In genomic region chr20:13221673-13222318, GRCh38 we compare ENCODE assay signal across 8 cellular contexts. TPM values are rescaled to one million over a fixed set of nuclear protein-coding genes. Genes with fewer than 3 reads are reported as not detected.
DNase-seq lines count a peak whose midpoint lies in the region; ATAC-seq and TF ChIP-seq lines count a peak whose summit lies in the region.

No MANE protein-coding gene starts in this region.

- H3K4me3 Mint-ChIP-seq in activated naive CD8-positive, alpha-beta T cell treated with anti-CD3 and anti-CD28 coated beads, Interleukin-2, amount 50 U/mL, for 24 hours, result peak overlapping the region; percentile 84

- H3K9me3 Mint-ChIP-seq in activated naive CD8-positive, alpha-beta T cell treated with anti-CD3 and anti-CD28 coated beads, Interleukin-2, amount 50 U/mL, for 24 hours, result peaks cover 8% of the 10 kb centered on the region

- DNase-seq in Caki2 (ENCODE audit: low read depth) (peak; percentile 81), GM20000 (ENCODE audit: low spot score) (peak; percentile 87), HPDE6-E6E7 (ENCODE audit: extremely low spot score) (peak; percentile 60), SK-N-MC (ENCODE audit: low read depth, low spot score) (no peak), right atrium auricular region (ENCODE audit: low spot score) (no peak), renal cortical epithelial cell (ENCODE audit: low read depth) (peak; percentile 19), NCI-H2107 (lab: John Stamatoyannopoulos, UW) (no peak)
- DNase-seq in activated naive CD8-positive, alpha-beta T cell treated with anti-CD3 and anti-CD28 coated beads, Interleukin-2, amount 50 U/mL, for 24 hours, result peak; percentile 60

- no peaks in the 10 kb centered on the region for H3K9me3 ChIP-seq in SK-N-MC (ENCODE audit: low read depth, low read length)
- H3K9me3 ChIP-seq in right atrium auricular region, result peaks cover 0 to 7% of the 10 kb centered on the region in 2 donors

- TF ChIP-seq CTCF in GM20000 (IDR thresholded peaks at IDR 0.05; ENCODE audit: extremely low read depth, missing control alignments) (no peak), right atrium auricular region (IDR thresholded peaks at IDR 0.05) (no peak)

- H3K4me1 Mint-ChIP-seq in activated naive CD8-positive, alpha-beta T cell treated with anti-CD3 and anti-CD28 coated beads, Interleukin-2, amount 50 U/mL, for 24 hours, result peaks cover 21% of the 10 kb centered on the region

- no peak overlapping the region for H3K9ac ChIP-seq in SK-N-MC (ENCODE audit: insufficient read length)

- peaks cover 42% of the 10 kb centered on the region for H3K27me3 Mint-ChIP-seq in activated naive CD8-positive, alpha-beta T cell treated with anti-CD3 and anti-CD28 coated beads, Interleukin-2, amount 50 U/mL, for 24 hours

- peak overlapping the region; percentile 79 for H3K27ac Mint-ChIP-seq in activated naive CD8-positive, alpha-beta T cell treated with anti-CD3 and anti-CD28 coated beads, Interleukin-2, amount 50 U/mL, for 24 hours

- peak; percentile 85 for ATAC-seq in activated naive CD8-positive, alpha-beta T cell treated with anti-CD3 and anti-CD28 coated beads, Interleukin-2, amount 50 U/mL, for 24 hours

- H3K36me3 ChIP-seq in SK-N-MC (ENCODE audit: insufficient read depth, low read length) (no peaks in the 10 kb centered on the region), right atrium auricular region (no peaks in the 10 kb centered on the region)

- no peak overlapping the region for H3K27ac ChIP-seq in SK-N-MC
- no peak overlapping the region for H3K27ac ChIP-seq in right atrium auricular region

- H3K4me1 ChIP-seq in right atrium auricular region, result peaks cover 0 to 23% of the 10 kb centered on the region in 2 donors

- H3K36me3 Mint-ChIP-seq in activated naive CD8-positive, alpha-beta T cell treated with anti-CD3 and anti-CD28 coated beads, Interleukin-2, amount 50 U/mL, for 24 hours (ENCODE audit: low read depth), result peaks cover 7% of the 10 kb centered on the region

- in situ Hi-C loops in Caki2 (cut with HindIII; ENCODE audit: low pct_unique_long_range_greater_than_20kb, low sequenced_read_pairs), result no loop called here

- H3K4me3 ChIP-seq in SK-N-MC (peak overlapping the region; percentile 58), right atrium auricular region (peak overlapping the region; percentile 37 to 58)

- peaks cover 10 to 14% of the 10 kb centered on the region in 2 donors for H3K27me3 ChIP-seq in right atrium auricular region

RNA-seq across cellular contexts. Expression of gene ISM1, which starts 0.7 kb away (rescaled TPM):
- 7.0 and 7.7 TPM in 2 replicates for total RNA-seq in Caki2 (2014; rRNA removed; shearing (Covaris generic); ENCODE audit: low replicate concordance)
- total RNA-seq in right atrium auricular region (1 to 10 TPM in 1 of 2 donors, under 1 TPM in 1; 0.59 to 1.3 TPM), renal cortical epithelial cell (0.99 TPM in 1 of 2 replicates, not detected in the other)

Comparison
In these comparisons a context has a peak if more than half of its experiments do, and no peak if none do; other contexts are left out.
1. DNase-seq: peak in Caki2 (single experiment), GM20000 (single experiment), HPDE6-E6E7 (single experiment), activated naive CD8-positive, alpha-beta T cell treated with anti-CD3 and anti-CD28 coated beads, Interleukin-2, amount 50 U/mL, for 24 hours (single experiment) and renal cortical epithelial cell (single experiment); none in SK-N-MC (single experiment), right atrium auricular region (single experiment) and NCI-H2107 (single experiment).